9 cellular contexts compared by ENCODE assay signal in genomic region chr7:157299613-157300405, GRCh38. TPM values are rescaled to one million over a fixed set of nuclear protein-coding genes. Genes with fewer than 3 reads are reported as not detected.
DNase-seq lines count a peak whose midpoint lies in the region; ATAC-seq and TF ChIP-seq lines count a peak whose summit lies in the region.
"Had no signal": no experiment of that assay in that cellular context is flagged by ENCODE, and none has a peak within 500 bp of the region (broad histone marks: within the 10 kb centered on the region; RNA-seq: fewer than 3 reads in every experiment).

No MANE protein-coding gene starts in this region.

- peaks cover 2 to 27% (median 14%) of the 10 kb centered on the region in 5 donors for H3K4me1 ChIP-seq in subcutaneous abdominal adipose tissue (ENCODE audit: control insufficient read depth in 5 of 5, insufficient read depth in 5 of 5, low read length in 5 of 5)

- H3K4me3 ChIP-seq in WERI-Rb-1 (ENCODE audit: low read depth, low read length) (no peak overlapping the region), subcutaneous abdominal adipose tissue (ENCODE audit: low read depth in 1 of 5, low read length in 5 of 5) (peak overlapping the region; percentile 24 to 52 (median 42))

- no peaks in the 10 kb centered on the region for H3K9me3 ChIP-seq in WERI-Rb-1 (ENCODE audit: severe bottlenecking)
- H3K9me3 ChIP-seq in subcutaneous abdominal adipose tissue (ENCODE audit: control insufficient read depth in 5 of 5, low read length in 5 of 5) = no peaks in the 10 kb centered on the region

- H3K36me3 ChIP-seq in WERI-Rb-1 (no peaks in the 10 kb centered on the region), subcutaneous abdominal adipose tissue (ENCODE audit: control insufficient read depth in 5 of 5, insufficient read depth in 5 of 5, low read length in 5 of 5) (no peaks in the 10 kb centered on the region)

- intact Hi-C loops in Right ventricle myocardium inferior (cut with DNase I) (no loop called here), cardiac septum (cut with DNase I) (no loop called here)

- DNase-seq in Right ventricle myocardium inferior (ENCODE audit: missing footprints) = peak; percentile 72
- DNase-seq in cardiac septum (ENCODE audit: low spot score) = no peak
- DNase-seq in WERI-Rb-1 = no peak
- peak; percentile 54 for DNase-seq in fibroblast of gingiva (ENCODE audit: low read depth)
- DNase-seq in NOMO-1 treated with dmso at 0.1 percent for 144 hours (lab: John Stamatoyannopoulos, UW; ENCODE audit: unreplicated experiment) = no peak
- DNase-seq in OCI-M2 (lab: John Stamatoyannopoulos, UW; ENCODE audit: unreplicated experiment) = no peak
- DNase-seq: DMS79 had no signal

- H3K27me3 ChIP-seq in WERI-Rb-1 (ENCODE audit: insufficient read depth, low read depth, severe bottlenecking) (no peaks in the 10 kb centered on the region), subcutaneous abdominal adipose tissue (ENCODE audit: control insufficient read depth in 5 of 5, insufficient read depth in 4 of 5, low read length in 5 of 5) (peaks cover 0 to 10% (median 4%) of the 10 kb centered on the region in 5 donors)

- no peak overlapping the region for H3K27ac ChIP-seq in WERI-Rb-1
- no peak overlapping the region for H3K27ac ChIP-seq in subcutaneous abdominal adipose tissue (ENCODE audit: low read depth, low read length)

- peak; percentile 24; the same call in 1 of the 2 replicates for TF ChIP-seq CTCF in WERI-Rb-1 (IDR thresholded peaks at IDR 0.05; ENCODE audit: low read depth, low read length)

- peak; percentile 35 for ATAC-seq in Right ventricle myocardium inferior
- no peak for ATAC-seq in GM19452 (IDR thresholded peaks at IDR 0.05; ENCODE audit: unreplicated experiment)

- no peak overlapping the region for H3K9ac ChIP-seq in subcutaneous abdominal adipose tissue (ENCODE audit: low read length in 5 of 5)

RNA-seq across cellular contexts. Expression of gene DNAJB6, which starts 37.0 kb away (rescaled TPM):
- total RNA-seq in Right ventricle myocardium inferior (195 TPM), cardiac septum (171 TPM)

Comparison
In these comparisons a context has a peak if more than half of its experiments do, and no peak if none do; other contexts are left out.
1. DNase-seq: peak in Right ventricle myocardium inferior (single experiment) and fibroblast of gingiva (single experiment); none in cardiac septum (single experiment), WERI-Rb-1 (single experiment), NOMO-1 treated with dmso at 0.1 percent for 144 hours (single experiment) and OCI-M2 (single experiment).